10 cellular contexts compared by ENCODE assay signal in genomic region chr2:96138146-96139145, GRCh38. TPM values are rescaled to one million over a fixed set of nuclear protein-coding genes. Genes with fewer than 3 reads are reported as not detected.
DNase-seq lines count a peak whose midpoint lies in the region; ATAC-seq and TF ChIP-seq lines count a peak whose summit lies in the region.
"Had no signal": no experiment of that assay in that cellular context is flagged by ENCODE, and none has a peak within 500 bp of the region (broad histone marks: within the 10 kb centered on the region; RNA-seq: fewer than 3 reads in every experiment).

Gene ASTL, minus strand, starts transcription at chr2:96138502. Its CDS starts 66 bp downstream, at chr2:96138436.

- TF ChIP-seq CTCF in astrocyte of the spinal cord (IDR thresholded peaks at IDR 0.05; ENCODE audit: low read depth, low read length): peak; percentile 74

- peaks cover 4% of the 10 kb centered on the region for H3K4me1 ChIP-seq in HUES6 (ENCODE audit: control insufficient read depth, insufficient read depth, low read length)

- H3K27me3 Mint-ChIP-seq in T-cell (no peaks in the 10 kb centered on the region), immature natural killer cell (ENCODE audit: low read depth in 3 of 3) (peaks cover 11 to 30% (median 15%) of the 10 kb centered on the region in 3 donors)
- H3K27me3 Mint-ChIP-seq in stimulated activated naive B cell treated with anti-CD40 and anti-IgM and Interleukin-4, amounts not matched to agents 10 μg/mL and 1 μg/mL and 100 μg/mL, for 72 hours: no peaks in the 10 kb centered on the region

- DNase-seq in NCI-H2029 (lab: John Stamatoyannopoulos, UW): peak; percentile 47
- no peak for DNase-seq in NCI-H2029 treated with DMSO at 0.1 percent for 48 hours (lab: John Stamatoyannopoulos, UW)
- peak; percentile 40 to 76 (median 65) for DNase-seq in T-cell
- peak; percentile 16 for DNase-seq in astrocyte of the spinal cord (ENCODE audit: low read depth, low spot score)
- DNase-seq in immature natural killer cell: peak; percentile 65 to 71 (median 68)
- peak; percentile 65 for DNase-seq in stimulated activated naive B cell treated with anti-CD40 and anti-IgM and Interleukin-4, amounts not matched to agents 10 μg/mL and 1 μg/mL and 100 μg/mL, for 72 hours

- peaks cover 16% of the 10 kb centered on the region; the same call in 1 of the 2 replicates for H3K27me3 ChIP-seq in HUES6 (ENCODE audit: control insufficient read depth, insufficient read depth, low read length)
- H3K27me3 ChIP-seq: BLaER1 treated with 17β-estradiol and CSF1 and Interleukin-3, amounts not matched to agents 10 nM and 100 nM had no signal

- in situ Hi-C loops in astrocyte of the spinal cord (cut with HindIII; ENCODE audit: low sequenced_read_pairs): no loop called here

- CTCF ChIA-PET in T-cell (lab: Charles Lee): interaction anchor here (0.6 to 5.6 kb wide), 10 partner anchors 10 to 129 kb away, joined by 3 to 128 read pairs (median 4); no protein-coding TSS in a partner anchor

- H3K9me3 ChIP-seq in HUES6 (ENCODE audit: control insufficient read depth, insufficient read depth, low read depth, low read length): no peaks in the 10 kb centered on the region
- H3K9me3 ChIP-seq: BLaER1 treated with 17β-estradiol and CSF1 and Interleukin-3, amounts not matched to agents 10 nM and 100 nM had no signal

- H3K36me3 Mint-ChIP-seq in T-cell: peaks cover 4% of the 10 kb centered on the region
- H3K36me3 Mint-ChIP-seq in immature natural killer cell: peaks cover 3 to 8% (median 4%) of the 10 kb centered on the region in 3 donors
- peaks cover 14 to 25% of the 10 kb centered on the region in 2 donors for H3K36me3 Mint-ChIP-seq in stimulated activated naive B cell treated with anti-CD40 and anti-IgM and Interleukin-4, amounts not matched to agents 10 μg/mL and 1 μg/mL and 100 μg/mL, for 72 hours

- H3K4me3 ChIP-seq in HUES6 (ENCODE audit: low read depth, low read length) (peak within 1 kb of the TSS; percentile 29; the same call in 1 of the 2 replicates), astrocyte of the spinal cord (ENCODE audit: low read depth, low read length) (no peak within 1 kb of the TSS)
- H3K4me3 ChIP-seq: BLaER1 treated with 17β-estradiol and CSF1 and Interleukin-3, amounts not matched to agents 10 nM and 100 nM had no signal

- H3K36me3 ChIP-seq in HUES6 (ENCODE audit: control insufficient read depth, insufficient read depth, low read length): no peaks in the 10 kb centered on the region

- no peak within 1 kb of the TSS for H3K27ac ChIP-seq in HUES6 (ENCODE audit: low read depth, low read length)
- H3K27ac ChIP-seq: BLaER1 treated with 17β-estradiol and CSF1 and Interleukin-3, amounts not matched to agents 10 nM and 100 nM had no signal

- H3K4me1 Mint-ChIP-seq in T-cell (peaks cover 32 to 33% (median 33%) of the 10 kb centered on the region in 3 donors), immature natural killer cell (peaks cover 43 to 49% of the 10 kb centered on the region in 2 donors)
- H3K4me1 Mint-ChIP-seq in stimulated activated naive B cell treated with anti-CD40 and anti-IgM and Interleukin-4, amounts not matched to agents 10 μg/mL and 1 μg/mL and 100 μg/mL, for 72 hours: peaks cover 26 to 48% of the 10 kb centered on the region in 2 donors

- ATAC-seq in T-cell (replicated peaks in 1 of 4) (peak; percentile 48 to 72 (median 69)), GM19452 (IDR thresholded peaks at IDR 0.05; ENCODE audit: unreplicated experiment) (no peak)
- ATAC-seq in stimulated activated naive B cell treated with anti-CD40 and anti-IgM and Interleukin-4, amounts not matched to agents 10 μg/mL and 1 μg/mL and 100 μg/mL, for 72 hours (replicated peaks): peak; percentile 75 to 77

- POLR2A ChIA-PET in T-cell (lab: Charles Lee): interaction anchor here (0.5 to 2.8 kb wide), 7 partner anchors 8 to 720 kb away, joined by 3 to 14 read pairs (median 6); no protein-coding TSS in a partner anchor

- H3K4me3 Mint-ChIP-seq in T-cell (peak within 1 kb of the TSS in 1 of 3 donors; percentile 36), immature natural killer cell (peak within 1 kb of the TSS in 2 of 5 donors; percentile 46 to 69)
- H3K4me3 Mint-ChIP-seq in stimulated activated naive B cell treated with anti-CD40 and anti-IgM and Interleukin-4, amounts not matched to agents 10 μg/mL and 1 μg/mL and 100 μg/mL, for 72 hours: peak within 1 kb of the TSS; percentile 39 to 44

- H3K27ac Mint-ChIP-seq in T-cell (peak within 1 kb of the TSS; percentile 52 to 63), immature natural killer cell (peak within 1 kb of the TSS in 5 of 6 donors; percentile 64 to 87 (median 68))
- H3K27ac Mint-ChIP-seq in stimulated activated naive B cell treated with anti-CD40 and anti-IgM and Interleukin-4, amounts not matched to agents 10 μg/mL and 1 μg/mL and 100 μg/mL, for 72 hours: peak within 1 kb of the TSS; percentile 83

- no peak within 1 kb of the TSS for H3K9ac ChIP-seq in HUES6 (ENCODE audit: low read length)

- H3K9me3 Mint-ChIP-seq in T-cell (no peaks in the 10 kb centered on the region), immature natural killer cell (no peaks in the 10 kb centered on the region)
- no peaks in the 10 kb centered on the region for H3K9me3 Mint-ChIP-seq in stimulated activated naive B cell treated with anti-CD40 and anti-IgM and Interleukin-4, amounts not matched to agents 10 μg/mL and 1 μg/mL and 100 μg/mL, for 72 hours

RNA-seq across cellular contexts. Expression of gene ASTL, which starts in this region (rescaled TPM):
- 10 to 100 TPM in 1 of 5 donors, 1 to 10 TPM in 4; 1.2 to 10.4 (median 1.4) TPM for total RNA-seq in T-cell
- not detected for polyA plus RNA-seq in immature natural killer cell
- polyA plus RNA-seq: aorta had no signal

Comparison
In these comparisons a context has a peak if more than half of its experiments do, and no peak if none do; other contexts are left out.
1. Peak in DNase-seq in immature natural killer cell; RNA of the gene not detected or under 1 TPM.